1 cellular context compared by ENCODE assay signal in genomic region chr2:238122287-238123217, GRCh38.
TF ChIP-seq lines count a peak whose summit lies in the region.

No MANE protein-coding gene starts in this region.

TF ChIP-seq in H1, 55 proteins besides CTCF, POLR2A, EP300 and RAD21:
- TF ChIP-seq JUN (IDR thresholded peaks at IDR 0.05; ENCODE audit: low read depth, low read length): no peak
- TF ChIP-seq GTF2F1 (IDR thresholded peaks at IDR 0.05; ENCODE audit: borderline replicate concordance, low read depth, low read length): no peak
- TF ChIP-seq MAX (IDR thresholded peaks at IDR 0.05): no peak
- no peak for TF ChIP-seq EGR1 (IDR thresholded peaks at IDR 0.05; ENCODE audit: borderline replicate concordance, low read depth, low read length)
- no peak for TF ChIP-seq BRCA1 (IDR thresholded peaks at IDR 0.05; ENCODE audit: low read depth, low read length)
- TF ChIP-seq RNF2 (IDR thresholded peaks at IDR 0.05; ENCODE audit: borderline replicate concordance, low read depth, low read length, missing control alignments, poor library complexity, severe bottlenecking): no peak
